In the genomic region with DNA sequence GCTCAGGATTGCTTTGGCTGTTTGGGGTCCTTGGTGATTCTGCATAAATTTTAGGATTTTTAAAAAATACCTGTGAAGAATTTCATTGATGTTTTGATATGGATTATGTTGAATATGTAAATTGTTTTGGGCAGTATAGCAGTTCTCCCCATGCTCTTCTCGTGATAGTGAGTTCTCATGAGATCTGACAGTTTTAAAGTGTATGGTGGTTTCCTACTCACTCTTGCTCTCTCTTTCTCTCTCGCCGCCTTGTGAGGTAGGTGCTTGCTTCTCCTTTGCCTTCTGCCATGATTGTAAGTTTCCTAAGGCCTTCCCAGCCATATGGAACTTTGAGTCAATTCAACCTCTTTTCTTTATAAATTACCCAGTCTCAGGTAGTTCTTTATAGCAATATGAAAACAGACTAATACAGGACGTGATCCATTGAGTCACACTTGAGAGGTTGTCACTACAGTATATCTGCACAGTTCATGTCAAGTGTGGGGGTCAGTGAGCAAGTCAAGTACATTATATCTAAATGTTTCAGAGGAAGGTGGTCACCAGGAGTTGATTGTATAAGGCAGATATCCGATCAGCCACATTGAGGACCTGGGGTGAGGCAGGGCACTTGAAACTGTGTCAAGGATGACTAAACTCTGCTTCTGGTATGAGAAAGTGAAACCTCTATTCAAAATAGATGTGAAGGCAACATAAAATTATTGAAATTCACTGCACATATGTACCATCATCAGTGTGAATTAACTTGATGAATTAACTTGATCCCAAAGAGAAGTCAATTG, we compare ENCODE assay signal across 12 cellular contexts.
DNase-seq lines count a peak whose midpoint lies in the region; ATAC-seq lines count a peak whose summit lies in the region.
"Had no signal": no experiment of that assay in that cellular context is flagged by ENCODE, and none has a peak within 500 bp of the region (broad histone marks: within the 10 kb centered on the region; RNA-seq: fewer than 3 reads in every experiment).

No MANE protein-coding gene starts in this region.

- no peaks in the 10 kb centered on the region for H4K20me1 ChIP-seq in GM23248 (ENCODE audit: insufficient read depth)

- H3K4me3 Mint-ChIP-seq in stimulated activated naive CD8-positive, alpha-beta T cell treated with anti-CD3 and anti-CD28 coated beads, Interleukin-15, amount 100 ng/mL, for 72 hours, result no peak overlapping the region

- no peaks in the 10 kb centered on the region for H3K4me1 ChIP-seq in GM23248 (ENCODE audit: insufficient read depth)

- peak; percentile 63 for ATAC-seq in stimulated activated naive CD8-positive, alpha-beta T cell treated with anti-CD3 and anti-CD28 coated beads, Interleukin-15, amount 100 ng/mL, for 72 hours
- ATAC-seq in stimulated activated naive CD8-positive, alpha-beta T cell treated with anti-CD3 and anti-CD28 coated beads, Interleukin-15, Interleukin-2, amounts not matched to agents 100 U/mL and 50 U/mL, for 24 hours, result no peak
- ATAC-seq in HG02588 (IDR thresholded peaks at IDR 0.05; ENCODE audit: unreplicated experiment), result peak; percentile 97
- ATAC-seq in HG03354 (IDR thresholded peaks at IDR 0.05; ENCODE audit: poor library complexity, severe bottlenecking, unreplicated experiment), result peak; percentile 98

- H3K9ac ChIP-seq in GM23248, result no peak overlapping the region

- no peaks in the 10 kb centered on the region for H3F3A ChIP-seq in GM23248 (ENCODE audit: insufficient read depth)

- WGBS in GM23248 (ENCODE audit: low coverage in 1 of 2, low lambda C conversion rate in 2 of 2, missing lambda C conversion rate in 2 of 2), 2 experiments, result 63 to 65% methylated on average over 5 of the region's 5 CpGs

- no peak overlapping the region for H2AFZ ChIP-seq in GM23248

- no peaks in the 10 kb centered on the region for H3K27me3 Mint-ChIP-seq in stimulated activated naive CD8-positive, alpha-beta T cell treated with anti-CD3 and anti-CD28 coated beads, Interleukin-15, amount 100 ng/mL, for 72 hours

- DNase-seq in stimulated activated naive CD8-positive, alpha-beta T cell treated with anti-CD3 and anti-CD28 coated beads, Interleukin-15, amount 100 ng/mL, for 72 hours, result no peak
- no peak for DNase-seq in stimulated activated naive CD8-positive, alpha-beta T cell treated with anti-CD3 and anti-CD28 coated beads, Interleukin-15, Interleukin-2, amounts not matched to agents 100 U/mL and 50 U/mL, for 24 hours
- no peak for DNase-seq in GM23248
- DNase-seq in activated CD4-positive, alpha-beta T cell treated with anti-CD3 and anti-CD28 coated beads, Interleukin-2, amount 50 U/mL, for 48 hours, result no peak
- no peak for DNase-seq in NCI-H510A treated with DMSO at 0.1 percent for 48 hours (lab: John Stamatoyannopoulos, UW)
- DNase-seq in NCI-H1048 (lab: John Stamatoyannopoulos, UW), result no peak
- DNase-seq: ACHN; activated T-cell treated with anti-CD3 and anti-CD28 coated beads, Interleukin-2, amount 50 U/mL, for 48 hours; erythroblast; NCI-H1105 treated with DMSO at 0.1 percent for 48 hours had no signal

- H3K9me2 ChIP-seq in GM23248 (ENCODE audit: insufficient read depth), result no peaks in the 10 kb centered on the region

- no peaks in the 10 kb centered on the region for H3K27me3 ChIP-seq in GM23248 (replicated peaks; ENCODE audit: insufficient read depth)

- H3K27ac Mint-ChIP-seq in stimulated activated naive CD8-positive, alpha-beta T cell treated with anti-CD3 and anti-CD28 coated beads, Interleukin-15, amount 100 ng/mL, for 72 hours, result no peak overlapping the region

- no peaks in the 10 kb centered on the region for H3K9me3 Mint-ChIP-seq in stimulated activated naive CD8-positive, alpha-beta T cell treated with anti-CD3 and anti-CD28 coated beads, Interleukin-15, amount 100 ng/mL, for 72 hours

- in situ Hi-C loops in GM23248 (cut with MboI), result no loop called here

- no peaks in the 10 kb centered on the region for H3K79me2 ChIP-seq in GM23248 (ENCODE audit: insufficient read depth)

- H3K27ac ChIP-seq in GM23248, result no peak overlapping the region

- H3K9me3 ChIP-seq in GM23248 (ENCODE audit: low read depth), result no peaks in the 10 kb centered on the region

- no peaks in the 10 kb centered on the region for H3K36me3 ChIP-seq in GM23248 (ENCODE audit: low read depth)

- H3K4me1 Mint-ChIP-seq in stimulated activated naive CD8-positive, alpha-beta T cell treated with anti-CD3 and anti-CD28 coated beads, Interleukin-15, amount 100 ng/mL, for 72 hours, result peaks cover 5% of the 10 kb centered on the region

- H3K4me2 ChIP-seq in GM23248 (ENCODE audit: unreplicated experiment), result no peak overlapping the region

- no peak overlapping the region for H3K4me3 ChIP-seq in GM23248
